9 cellular contexts compared by ENCODE assay signal in genomic region chr1:26539722-26540121, GRCh38. TPM values are rescaled to one million over a fixed set of nuclear protein-coding genes. Genes with fewer than 3 reads are reported as not detected.
DNase-seq lines count a peak whose midpoint lies in the region; ATAC-seq and TF ChIP-seq lines count a peak whose summit lies in the region.
"Had no signal": no experiment of that assay in that cellular context is flagged by ENCODE, and none has a peak within 500 bp of the region (broad histone marks: within the 10 kb centered on the region; RNA-seq: fewer than 3 reads in every experiment).

No MANE protein-coding gene starts in this region.

- ATAC-seq in GM18858 (IDR thresholded peaks at IDR 0.05; ENCODE audit: unreplicated experiment) (no peak), GM19395 (IDR thresholded peaks at IDR 0.05; ENCODE audit: unreplicated experiment) (no peak)

- H3K9me3 ChIP-seq in effector memory CD4-positive, alpha-beta T cell (ENCODE audit: control insufficient read depth, low read length): no peaks in the 10 kb centered on the region
- no peaks in the 10 kb centered on the region for H3K9me3 ChIP-seq in spleen

- H3K27ac Mint-ChIP-seq in T-helper 1 cell treated with Interleukin-12 subunit alpha and Interleukin-12 subunit beta and Interleukin-4 antibody, amounts not matched to agents 30 μg/mL and 1 μg/mL, for 36 hours: peak overlapping the region; percentile 81

- intact Hi-C loops in spleen (cut with DNase I; ENCODE audit: low total_unique reads): loop anchor here (10.0 kb wide), 1 partner anchor 45 kb away; no protein-coding TSS in a partner anchor

- H3K27me3 ChIP-seq in effector memory CD4-positive, alpha-beta T cell (replicated peaks; ENCODE audit: control insufficient read depth, insufficient read depth, low read length, poor library complexity, severe bottlenecking): no peaks in the 10 kb centered on the region
- H3K27me3 ChIP-seq in spleen (replicated peaks in 1 of 7): no peaks in the 10 kb centered on the region

- H3K27me3 Mint-ChIP-seq in T-helper 1 cell treated with Interleukin-12 subunit alpha and Interleukin-12 subunit beta and Interleukin-4 antibody, amounts not matched to agents 30 μg/mL and 1 μg/mL, for 36 hours (ENCODE audit: low read depth): no peaks in the 10 kb centered on the region

- no peak for TF ChIP-seq POLR2A in spleen (IDR thresholded peaks at IDR 0.05)

- H3K4me3 Mint-ChIP-seq in T-helper 1 cell treated with Interleukin-12 subunit alpha and Interleukin-12 subunit beta and Interleukin-4 antibody, amounts not matched to agents 30 μg/mL and 1 μg/mL, for 36 hours: no peak overlapping the region

- no peak overlapping the region for H3K4me3 ChIP-seq in effector memory CD4-positive, alpha-beta T cell (ENCODE audit: insufficient read depth, low read depth, low read length, poor library complexity, severe bottlenecking)
- peak overlapping the region in 2 of 8 donors; percentile 0 to 83 for H3K4me3 ChIP-seq in spleen
- H3K4me3 ChIP-seq: SK-N-MC had no signal

- peaks cover 62% of the 10 kb centered on the region for H3K4me1 ChIP-seq in effector memory CD4-positive, alpha-beta T cell (ENCODE audit: control insufficient read depth, insufficient read depth, low read length, poor library complexity, severe bottlenecking)
- peaks cover 58 to 100% (median 84%) of the 10 kb centered on the region in 6 donors for H3K4me1 ChIP-seq in spleen

- DNase-seq in T-helper 1 cell: no peak
- no peak for DNase-seq in effector memory CD4-positive, alpha-beta T cell
- DNase-seq in spleen: no peak
- no peak for DNase-seq in stimulated activated CD4-positive, alpha-beta T cell treated with anti-CD3 and anti-CD28 coated beads, Interleukin-2, amount 100 ng/mL, for 48 hours

- WGBS in spleen, 5 donors: 8 to 26% (median 15%) methylated on average over 6 of the region's 6 CpGs

- H3K36me3 Mint-ChIP-seq in T-helper 1 cell treated with Interleukin-12 subunit alpha and Interleukin-12 subunit beta and Interleukin-4 antibody, amounts not matched to agents 30 μg/mL and 1 μg/mL, for 36 hours (ENCODE audit: low read depth): peaks cover 11% of the 10 kb centered on the region

- no peaks in the 10 kb centered on the region for H3K9me3 Mint-ChIP-seq in T-helper 1 cell treated with Interleukin-12 subunit alpha and Interleukin-12 subunit beta and Interleukin-4 antibody, amounts not matched to agents 30 μg/mL and 1 μg/mL, for 36 hours

- H3K27ac ChIP-seq in effector memory CD4-positive, alpha-beta T cell (ENCODE audit: insufficient read depth, low read length, poor library complexity, severe bottlenecking): peak overlapping the region; percentile 64
- H3K27ac ChIP-seq in spleen: peak overlapping the region; percentile 61 to 99 (median 97)
- H3K27ac ChIP-seq: SK-N-MC had no signal

- peaks cover 5% of the 10 kb centered on the region for H3K36me3 ChIP-seq in effector memory CD4-positive, alpha-beta T cell (ENCODE audit: control insufficient read depth, insufficient read depth, low read length)
- H3K36me3 ChIP-seq in spleen: peaks cover 0 to 13% (median 0%) of the 10 kb centered on the region in 6 donors

- no peak for TF ChIP-seq CTCF in spleen (IDR thresholded peaks at IDR 0.05 in 8 of 11, conservative IDR thresholded peaks at IDR 0.05 in 3 of 11)

- H3K4me1 Mint-ChIP-seq in T-helper 1 cell treated with Interleukin-12 subunit alpha and Interleukin-12 subunit beta and Interleukin-4 antibody, amounts not matched to agents 30 μg/mL and 1 μg/mL, for 36 hours (ENCODE audit: low read depth): peaks cover 65% of the 10 kb centered on the region

TF ChIP-seq in PFSK-1, 5 proteins besides CTCF, POLR2A, EP300 and RAD21:
- TF ChIP-seq TAF1 (IDR thresholded peaks at IDR 0.05; ENCODE audit: borderline replicate concordance, insufficient read depth, low read length): no peak
- TF ChIP-seq SIN3A (IDR thresholded peaks at IDR 0.05; ENCODE audit: borderline replicate concordance, insufficient read depth, low read length): no peak
- TF ChIP-seq FOXP2 (optimal IDR thresholded peaks at IDR 0.05; ENCODE audit: borderline replicate concordance, extremely low read depth, extremely low read length, insufficient read depth): peak; percentile 58

RNA-seq across cellular contexts. Expression of gene RPS6KA1, which starts 10.2 kb away (rescaled TPM):
- 23.2 TPM for polyA plus RNA-seq in PFSK-1 (2012; ENCODE audit: insufficient read length, low read depth)
- total RNA-seq in spleen: 100 to 1,000 TPM; 109 to 173 (median 131) TPM
- polyA plus RNA-seq in spleen: 10 to 100 TPM; 45.8 to 57.5 (median 51.0) TPM
